1 cellular context compared by ENCODE assay signal in genomic region chrX:153761863-153762262, GRCh38.
TF ChIP-seq lines count a peak whose summit lies in the region.

No MANE protein-coding gene starts in this region.

TF ChIP-seq in IMR-90, 13 proteins besides CTCF, POLR2A, EP300 and RAD21 (continued from another document):
- TF ChIP-seq USF2 (IDR thresholded peaks at IDR 0.05; ENCODE audit: low read depth, low read length) (no peak), MXI1 (IDR thresholded peaks at IDR 0.05; ENCODE audit: borderline replicate concordance, low read depth, low read length) (no peak), BHLHE40 (IDR thresholded peaks at IDR 0.05; ENCODE audit: low read depth, low read length) (no peak), NFE2L2 (IDR thresholded peaks at IDR 0.05; ENCODE audit: low read depth, low read length) (no peak)
